Comparison of ENCODE assay signal across 8 cellular contexts in the genomic region with DNA sequence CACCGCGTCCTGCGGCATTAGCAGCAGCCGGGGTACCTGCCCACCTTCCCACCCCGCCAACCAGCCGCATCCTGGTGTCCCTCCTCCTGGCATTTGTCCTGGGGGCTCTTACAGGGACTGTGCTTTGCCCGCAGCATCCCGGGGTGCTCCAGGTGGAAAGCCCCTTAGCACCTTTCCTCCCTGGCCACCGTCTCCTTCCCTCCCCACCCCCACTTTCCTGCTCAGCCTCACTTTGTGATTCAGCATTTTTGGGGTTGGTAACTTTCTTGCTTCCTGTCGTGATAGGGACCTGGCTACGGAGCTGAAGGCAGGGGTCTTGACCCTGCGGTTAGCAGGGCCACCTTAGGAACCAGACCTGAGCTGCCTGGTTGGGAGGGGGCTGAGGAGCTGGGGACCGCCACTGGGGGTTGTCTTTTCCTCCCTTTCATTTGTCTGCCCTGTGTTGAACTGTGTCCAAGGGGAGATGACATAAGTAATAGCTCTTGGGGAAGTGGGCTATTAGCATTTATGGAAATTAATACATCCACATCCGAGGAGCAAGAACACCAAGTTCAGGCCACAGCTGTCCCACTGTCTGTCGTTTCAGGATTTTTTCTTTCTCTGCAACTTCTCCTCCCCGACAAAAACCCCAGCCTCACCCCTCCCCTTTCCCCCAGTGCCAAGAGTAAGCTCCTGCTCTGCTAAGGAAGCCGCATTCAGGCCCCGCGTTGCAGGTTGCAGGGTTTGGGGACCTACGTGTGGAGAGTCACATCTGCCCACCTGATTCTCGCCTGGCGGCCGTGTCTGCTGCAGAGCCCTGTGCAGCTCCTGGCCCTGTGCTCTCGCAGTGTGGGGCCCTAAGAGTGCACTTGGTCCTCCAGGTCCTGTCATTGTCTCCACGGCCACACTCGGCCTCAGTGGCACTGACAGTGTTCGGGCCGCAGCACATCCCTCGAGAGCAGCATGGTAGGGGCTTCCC. TPM values are rescaled to one million over a fixed set of nuclear protein-coding genes. Genes with fewer than 3 reads are reported as not detected.
A peak's percentile ranks its signal among the peaks of the same experiment; 100 is the strongest.
DNase-seq lines count a peak whose midpoint lies in the region; ATAC-seq, FAIRE-seq and TF ChIP-seq lines count a peak whose summit lies in the region.

No MANE protein-coding gene starts in this region.

- TF ChIP-seq CTCF in NB4 (IDR thresholded peaks at IDR 0.05; ENCODE audit: low read depth, low read length) = no peak
- no peak for TF ChIP-seq CTCF in K562 (IDR thresholded peaks at IDR 0.05 in 2 of 3, conservative IDR thresholded peaks at IDR 0.05 in 1 of 3; ENCODE audit: insufficient read depth in 2 of 3, low read depth in 1 of 3, low read length in 3 of 3)
- no peak for TF ChIP-seq CTCF in vagina (IDR thresholded peaks at IDR 0.05)

- POLR2A ChIA-PET in CD8-positive, alpha-beta memory T cell (lab: Charles Lee) = interaction anchor here (0.7 to 4.0 kb wide), 2 partner anchors 32 to 39 kb away, joined by 4 to 42 read pairs; no protein-coding TSS in a partner anchor
- POLR2A ChIA-PET in K562 (lab: Yijun Ruan, JAX) = interaction anchor here (0.5 to 1.4 kb wide), 7 partner anchors 8 to 128 kb away, joined by 3 to 7 read pairs (median 4); no protein-coding TSS in a partner anchor

- H3K36me3 ChIP-seq in CD8-positive, alpha-beta memory T cell (ENCODE audit: insufficient read depth, low read length) = no peaks in the 10 kb centered on the region
- H3K36me3 ChIP-seq in K562 (ENCODE audit: control insufficient read depth, insufficient read depth, low read length) (peaks cover 19% of the 10 kb centered on the region; the same call in 2 of the 3 replicates), mesodermal cell (ENCODE audit: control insufficient read depth, insufficient read depth, low read length) (no peaks in the 10 kb centered on the region), vagina (no peaks in the 10 kb centered on the region)

- peaks cover 12% of the 10 kb centered on the region for H3K9me1 ChIP-seq in K562 (ENCODE audit: control insufficient read depth, insufficient read depth, low read length)

- H3K79me2 ChIP-seq in K562 (ENCODE audit: control insufficient read depth, insufficient read depth, low read length) = peaks cover 41% of the 10 kb centered on the region

- H3K9ac ChIP-seq in K562 (ENCODE audit: insufficient read depth in 1 of 2, low read depth in 2 of 2, low read length in 2 of 2) = peak overlapping the region; percentile 64 to 91

- H2AFZ ChIP-seq in K562 (ENCODE audit: low read depth, low read length) = peak overlapping the region; percentile 77

- H3K4me1 ChIP-seq in CD8-positive, alpha-beta memory T cell (ENCODE audit: insufficient read depth, low read length) = peaks cover 32% of the 10 kb centered on the region
- peaks cover 18 to 58% of the 10 kb centered on the region in 2 experiments; a peak in 4 of 5 replicates for H3K4me1 ChIP-seq in K562 (replicated peaks in 1 of 2; ENCODE audit: control insufficient read depth in 2 of 2, insufficient read depth in 2 of 2, low read length in 2 of 2)
- peaks cover 14% of the 10 kb centered on the region for H3K4me1 ChIP-seq in mesodermal cell (ENCODE audit: control insufficient read depth, insufficient read depth, low read length, poor library complexity, severe bottlenecking)
- peaks cover 30% of the 10 kb centered on the region for H3K4me1 ChIP-seq in vagina

- FAIRE-seq in K562 (lab: Jason Lieb, UNC) = peak; percentile 94

- intact Hi-C loops in K562 (cut with micrococcal nuclease) (loop anchor here (2.0 to 5.0 kb wide), 2 partner anchors 77 to 211 kb away; no protein-coding TSS in a partner anchor), vagina (cut with DNase I) (loop anchor here (5.0 kb wide), 1 partner anchor 203 kb away; a partner anchor contains a TSS)

- H3K9me3 Mint-ChIP-seq in CD8-positive, alpha-beta memory T cell = no peaks in the 10 kb centered on the region

- BruUV-seq in K562 (replicated peaks; lab: Mats Ljungman, UMichigan) = TSS peak; percentile 36

- H3K4me2 ChIP-seq in K562 (ENCODE audit: insufficient read depth, low read length) = peak overlapping the region; percentile 91

- H3K9me3 ChIP-seq in CD8-positive, alpha-beta memory T cell (ENCODE audit: low read length) = no peaks in the 10 kb centered on the region
- no peaks in the 10 kb centered on the region for H3K9me3 ChIP-seq in K562 (replicated peaks; ENCODE audit: control insufficient read depth, insufficient read depth, low read depth, low read length)
- no peaks in the 10 kb centered on the region for H3K9me3 ChIP-seq in mesodermal cell (ENCODE audit: control insufficient read depth, low read length)
- no peaks in the 10 kb centered on the region for H3K9me3 ChIP-seq in vagina

- in situ Hi-C loops in K562 (cut with MboI) = no loop called here

- no peak for TF ChIP-seq POLR2A in NB4 (IDR thresholded peaks at IDR 0.05; ENCODE audit: extremely low read depth, insufficient read length)
- peak; percentile 57 for TF ChIP-seq POLR2A in K562 (conservative IDR thresholded peaks at IDR 0.05)
- no peak for TF ChIP-seq POLR2A in vagina (IDR thresholded peaks at IDR 0.05)

- H3K27me3 ChIP-seq in CD8-positive, alpha-beta memory T cell (ENCODE audit: insufficient read depth, low read length, poor library complexity, severe bottlenecking) = no peaks in the 10 kb centered on the region
- H3K27me3 ChIP-seq in K562 (ENCODE audit: control insufficient read depth in 2 of 2, insufficient read depth in 2 of 2, low read length in 2 of 2) = no peaks in the 10 kb centered on the region
- no peaks in the 10 kb centered on the region for H3K27me3 ChIP-seq in vagina

- ATAC-seq in K562 (peak; percentile 17), GM21723 (IDR thresholded peaks at IDR 0.05; ENCODE audit: unreplicated experiment) (no peak), HG03521 (IDR thresholded peaks at IDR 0.05; ENCODE audit: unreplicated experiment) (no peak)

- peak overlapping the region; percentile 93 for H3K4me3 ChIP-seq in CD8-positive, alpha-beta memory T cell (ENCODE audit: low read length)
- H3K4me3 ChIP-seq in NB4 (ENCODE audit: low read depth, low read length) = peak overlapping the region; percentile 47
- peak overlapping the region; percentile 83 for H3K4me3 ChIP-seq in K562
- H3K4me3 ChIP-seq in mesodermal cell (ENCODE audit: extremely low read depth, insufficient read depth, low read length, poor library complexity, severe bottlenecking) = peak overlapping the region; percentile 71
- H3K4me3 ChIP-seq in vagina = peak overlapping the region; percentile 82 to 84

- H3K27ac ChIP-seq in CD8-positive, alpha-beta memory T cell (ENCODE audit: low read depth, low read length) = peak overlapping the region; percentile 98
- H3K27ac ChIP-seq in K562 (ENCODE audit: extremely low read depth, low read depth, low read length) (peak overlapping the region; percentile 65), mesodermal cell (ENCODE audit: low read depth, low read length, severe bottlenecking) (no peak overlapping the region), vagina (no peak overlapping the region)

- peaks cover 39 to 56% (median 42%) of the 10 kb centered on the region in 3 donors for H3K4me1 Mint-ChIP-seq in CD8-positive, alpha-beta memory T cell

- TF ChIP-seq RAD21 in K562 (CRISPR knock-in tag; conservative IDR thresholded peaks at IDR 0.05 in 1 of 2, IDR thresholded peaks at IDR 0.05 in 1 of 2) = peak in 1 of 2 experiments; percentile 11; a peak in 2 of 4 replicates

- CTCF ChIA-PET in CD8-positive, alpha-beta memory T cell (lab: Charles Lee) = interaction anchor here (1.2 to 2.7 kb wide), 6 partner anchors 9 to 41 kb away, joined by 3 to 23 read pairs (median 6); no protein-coding TSS in a partner anchor
- CTCF ChIA-PET in K562 (lab: Yijun Ruan, JAX; ENCODE audit: low intra/inter-chr PET ratio) = no interaction called here

- peak overlapping the region; percentile 89 to 98 (median 94) for H3K27ac Mint-ChIP-seq in CD8-positive, alpha-beta memory T cell

- WGBS in K562 (ENCODE audit: insufficient coverage, low coverage, missing lambda C conversion rate) = 20% methylated on average over 28 of the region's 29 CpGs
- whole genome bisulfite sequencing in mesodermal cell (ENCODE audit: insufficient coverage in 2 of 2), 2 experiments = 37 to 38% methylated on average over 23 to 29 of the region's 29 CpGs

- peak in 1 of 5 donors; percentile 22 for DNase-seq in CD8-positive, alpha-beta memory T cell
- DNase-seq in NB4 (ENCODE audit: low read depth) (peak; percentile 28), K562 (ENCODE audit: extremely low read depth in 1 of 4, low spot score in 3 of 4) (peak; percentile 77 to 90 (median 82)), vagina (ENCODE audit: extremely low spot score in 2 of 2) (no peak), midbrain (lab: John Stamatoyannopoulos, UW) (no peak)

- peaks cover 0 to 28% (median 0%) of the 10 kb centered on the region in 3 donors for H3K36me3 Mint-ChIP-seq in CD8-positive, alpha-beta memory T cell

- peaks cover 3% of the 10 kb centered on the region for H4K20me1 ChIP-seq in K562 (replicated peaks; ENCODE audit: control insufficient read depth, insufficient read depth, low read length)

- TF ChIP-seq EP300 in K562 (IDR thresholded peaks at IDR 0.05; ENCODE audit: low read length) = peak; percentile 71

- peak overlapping the region; percentile 93 to 99 (median 96) for H3K4me3 Mint-ChIP-seq in CD8-positive, alpha-beta memory T cell

- peaks cover 0 to 3% of the 10 kb centered on the region in 2 donors for H3K27me3 Mint-ChIP-seq in CD8-positive, alpha-beta memory T cell

RNA-seq across cellular contexts. Expression of a gene that starts 1.6 kb away (rescaled TPM):
- 10 to 100 TPM; 11.2 to 11.5 TPM for total RNA-seq in CD8-positive, alpha-beta memory T cell
- 1.2 TPM for polyA plus RNA-seq in CD8-positive, alpha-beta memory T cell
- 82.6 and 164 TPM in 2 replicates for total RNA-seq in K562 (2011; cell fraction: chromatin; rRNA removed; ENCODE audit: low replicate concordance)
- total RNA-seq in K562 (2011; cell fraction: nucleolus; rRNA removed) = 73.7 and 83.2 TPM in 2 replicates
- total RNA-seq in K562 (2011; cell fraction: nucleoplasm; rRNA removed) = 59.2 and 65.8 TPM in 2 replicates
- total RNA-seq in K562 (2014; rRNA removed) = 10.5 and 11.0 TPM in 2 replicates
- 3.3 and 4.8 TPM in 2 replicates for total RNA-seq in K562 (2014; rRNA removed; fragmentation: Illumina TruSeq; extraction: Trizol)
- 6.2 and 6.9 TPM in 2 replicates for total RNA-seq in K562 (2015; rRNA removed; fragmentation: Illumina TruSeq; extraction: Trizol)
- 23.3 and 26.2 TPM in 2 replicates for total RNA-seq in K562 (2021)
- 6.7 and 9.8 TPM in 2 replicates for polyA plus RNA-seq in K562 (2011; rRNA removed)
- polyA plus RNA-seq in K562 (2011; cell fraction: cytosol; rRNA removed) = 4.6 and 7.6 TPM in 2 replicates
- polyA plus RNA-seq in K562 (2011; cell fraction: nucleus; rRNA removed) = 71.9 and 106 TPM in 2 replicates
- 12.4 and 19.3 TPM in 2 replicates for polyA plus RNA-seq in K562 (2012)
- polyA plus RNA-seq in K562 (2014; fragmentation: Illumina TruSeq; extraction: Trizol) = 9.6 and 10.4 TPM in 2 replicates
- polyA plus RNA-seq in K562 (2014; fragmentation: Nextera tagmentation; extraction: Ambion mirVana) = under 1 TPM; 0.52 to 0.77 TPM
- 13.9 and 15.3 TPM in 2 replicates for polyA plus RNA-seq in K562 (2014; rRNA removed)
- 7.0 and 7.9 TPM in 2 replicates for polyA minus RNA-seq in K562 (2011; rRNA and poly(A)+ RNA removed)
- 10.7 and 12.6 TPM in 2 replicates for polyA minus RNA-seq in K562 (2011; cell fraction: cytosol; rRNA and poly(A)+ RNA removed)
- polyA minus RNA-seq in K562 (2011; cell fraction: nucleus; rRNA and poly(A)+ RNA removed) = 31.6 and 34.4 TPM in 2 replicates
- 9.7 TPM for polyA plus RNA-seq in mesodermal cell (2013, experiment 1 of 2)
- polyA plus RNA-seq in mesodermal cell (2013, experiment 2 of 2) = 7.3 TPM
- total RNA-seq in vagina = 11.3 TPM

RNA-seq across cellular contexts. Expression of a gene that starts 51.9 kb away (rescaled TPM):
- total RNA-seq in CD8-positive, alpha-beta memory T cell = 100 to 1,000 TPM; 171 TPM
- polyA plus RNA-seq in CD8-positive, alpha-beta memory T cell = 52.6 TPM
- total RNA-seq in K562 (2011; cell fraction: chromatin; rRNA removed; ENCODE audit: low replicate concordance) = 23.9 and 48.7 TPM in 2 replicates
- total RNA-seq in K562 (2011; cell fraction: nucleolus; rRNA removed) = 31.2 and 38.0 TPM in 2 replicates
- 23.7 and 24.4 TPM in 2 replicates for total RNA-seq in K562 (2011; cell fraction: nucleoplasm; rRNA removed)
- total RNA-seq in K562 (2014; rRNA removed) (4.0 and 11.1 TPM in 2 replicates), K562 (2014; rRNA removed; fragmentation: Illumina TruSeq; extraction: Trizol) (7.1 and 7.2 TPM in 2 replicates), K562 (2015; rRNA removed; fragmentation: Illumina TruSeq; extraction: Trizol) (6.1 and 6.4 TPM in 2 replicates), K562 (2021) (14.7 and 15.8 TPM in 2 replicates), vagina (8.8 TPM)
- polyA plus RNA-seq in K562 (2011; rRNA removed) (5.8 and 7.4 TPM in 2 replicates), K562 (2014; fragmentation: Illumina TruSeq; extraction: Trizol) (8.1 and 8.2 TPM in 2 replicates), K562 (2014; fragmentation: Nextera tagmentation; extraction: Ambion mirVana) (1 to 10 TPM; 1.8 to 2.4 TPM), K562 (2014; rRNA removed) (8.3 and 10.8 TPM in 2 replicates)
- 3.5 and 7.3 TPM in 2 replicates for polyA plus RNA-seq in K562 (2011; cell fraction: cytosol; rRNA removed)
- polyA plus RNA-seq in K562 (2011; cell fraction: nucleus; rRNA removed) = 19.8 and 26.0 TPM in 2 replicates
- polyA plus RNA-seq in K562 (2012) = 11.8 and 15.5 TPM in 2 replicates
- polyA minus RNA-seq in K562 (2011; rRNA and poly(A)+ RNA removed) = 2.0 and 5.5 TPM in 2 replicates
- polyA minus RNA-seq in K562 (2011; cell fraction: cytosol; rRNA and poly(A)+ RNA removed) = 3.7 and 4.5 TPM in 2 replicates
- polyA minus RNA-seq in K562 (2011; cell fraction: nucleus; rRNA and poly(A)+ RNA removed) = 13.6 and 16.0 TPM in 2 replicates
- 7.6 TPM for polyA plus RNA-seq in mesodermal cell (2013, experiment 1 of 2)
- polyA plus RNA-seq in mesodermal cell (2013, experiment 2 of 2) = 3.8 TPM

Comparison
In these comparisons a context has a peak if more than half of its experiments do, and no peak if none do; other contexts are left out.
1. DNase-seq: peak in NB4 (single experiment) and K562 (4 of 4); none in vagina (0 of 2) and midbrain (single experiment).
2. H3K27ac ChIP-seq: peak in CD8-positive, alpha-beta memory T cell (single experiment) and K562 (single experiment); none in mesodermal cell (single experiment) and vagina (single experiment).
3. Peak in every context shown above with its lines, with median percentiles within 50 percentile points of each other: H3K4me3 ChIP-seq.